ENCODE assay signal across 32 cellular contexts in genomic region chrX:96987228-96987627, GRCh38.
DNase-seq lines count a peak whose midpoint lies in the region; ATAC-seq and TF ChIP-seq lines count a peak whose summit lies in the region.
"Had no signal": no experiment of that assay in that cellular context is flagged by ENCODE, and none has a peak within 500 bp of the region (broad histone marks: within the 10 kb centered on the region; RNA-seq: fewer than 3 reads in every experiment).

No MANE protein-coding gene starts in this region.

- H3K9me3 ChIP-seq in fibroblast of lung (ENCODE audit: control insufficient read depth, insufficient read depth, low read depth, low read length), result no peaks in the 10 kb centered on the region
- H3K9me3 ChIP-seq: BE2C, body of pancreas, psoas muscle, sigmoid colon, transverse colon had no signal

- H3K4me1 ChIP-seq in fibroblast of lung (ENCODE audit: control insufficient read depth, extremely low read depth, insufficient read depth, low read length), result no peaks in the 10 kb centered on the region
- H3K4me1 ChIP-seq: BE2C, body of pancreas, psoas muscle, sigmoid colon, transverse colon had no signal

- no peaks in the 10 kb centered on the region for H3K36me3 ChIP-seq in fibroblast of lung (ENCODE audit: control insufficient read depth, insufficient read depth, low read length)
- H3K36me3 ChIP-seq: BE2C, sigmoid colon, transverse colon had no signal

- H3K4me2 ChIP-seq in fibroblast of lung (ENCODE audit: extremely low read depth, insufficient read depth, low read length), result no peak overlapping the region

- H3K79me2 ChIP-seq in fibroblast of lung (ENCODE audit: control insufficient read depth, insufficient read depth, low read length), result no peaks in the 10 kb centered on the region

- H3K27ac ChIP-seq in fibroblast of lung (ENCODE audit: insufficient read depth, low read length), result no peak overlapping the region
- H3K27ac ChIP-seq: body of pancreas, HL-60, psoas muscle, sigmoid colon, transverse colon had no signal

- no peak overlapping the region for H3K9ac ChIP-seq in fibroblast of lung (ENCODE audit: insufficient read depth, low read length)

- ATAC-seq in GM19328 (IDR thresholded peaks at IDR 0.05; ENCODE audit: unreplicated experiment), result no peak
- ATAC-seq in HG03565 (IDR thresholded peaks at IDR 0.05; ENCODE audit: unreplicated experiment), result no peak
- ATAC-seq: activated T-cell treated with anti-CD3 and anti-CD28 coated beads, Interleukin-2, amount 50 U/mL, for 4 hours; body of pancreas; natural killer cell; Panc1; psoas muscle; T-helper 17 cell had no signal

- H3K4me3 ChIP-seq in fibroblast of lung (replicated peaks in 1 of 4; ENCODE audit: control extremely low read depth in 1 of 4, insufficient read depth in 1 of 4, low read depth in 3 of 4, low read length in 4 of 4), result no peak overlapping the region
- H3K4me3 ChIP-seq: body of pancreas, lung, psoas muscle, sigmoid colon, transverse colon had no signal

- no peak for TF ChIP-seq CTCF in fibroblast of lung (conservative IDR thresholded peaks at IDR 0.05 in 1 of 2, IDR thresholded peaks at IDR 0.05 in 1 of 2; ENCODE audit: low read depth in 1 of 2, low read length in 2 of 2)

- H2AFZ ChIP-seq in fibroblast of lung (ENCODE audit: low read length), result no peak overlapping the region

- DNase-seq in GM03348 (ENCODE audit: low spot score) (peak; percentile 3), amniotic epithelial cell (ENCODE audit: low read depth) (peak; percentile 74), fibroblast of lung (ENCODE audit: low read depth in 2 of 2) (peak; percentile 35 to 49), non-pigmented ciliary epithelial cell (ENCODE audit: low read depth) (peak; percentile 13), C1 segment of cervical spinal cord (lab: John Stamatoyannopoulos, UW) (no peak)
- DNase-seq in stimulated activated naive CD4-positive, alpha-beta T cell (lab: John Stamatoyannopoulos, UW), result no peak
- DNase-seq: ACHN; activated CD4-positive, CD25-positive, alpha-beta regulatory T cell; activated gamma-delta T cell treated with Interleukin-2 at 50 U/mL for 16 hours; activated T-cell treated with anti-CD3 and anti-CD28 coated beads, Interleukin-2, amount 50 U/mL, for 4 hours; BE2C; body of pancreas; DMS153; GOT3; natural killer cell; NCI-H1417; NCI-H2081; NCI-H345; NCI-H69; occipital lobe; psoas muscle; SHP77; sigmoid colon; stimulated activated CD4-positive, alpha-beta T cell treated with anti-CD3 and anti-CD28 coated beads, Interleukin-15, amount 100 ng/mL, for 24 hours; stimulated activated CD4-positive, alpha-beta T cell treated with anti-CD3 and anti-CD28 coated beads, Interleukin-4, amount 100 ng/mL, for 4 hours; T-helper 17 cell; transverse colon had no signal

- H4K20me1 ChIP-seq in fibroblast of lung (ENCODE audit: control insufficient read depth, extremely low read depth, insufficient read depth, low read length), result no peaks in the 10 kb centered on the region

- no peaks in the 10 kb centered on the region for H3K27me3 ChIP-seq in fibroblast of lung (ENCODE audit: control insufficient read depth, insufficient read depth, low read length)
- H3K27me3 ChIP-seq: BE2C, body of pancreas, sigmoid colon, transverse colon had no signal

Comparison
In these comparisons a context has a peak if more than half of its experiments do, and no peak if none do; other contexts are left out.
1. DNase-seq: peak in GM03348 (single experiment), amniotic epithelial cell (single experiment), fibroblast of lung (2 of 2) and non-pigmented ciliary epithelial cell (single experiment); none in stimulated activated naive CD4-positive, alpha-beta T cell (0 of 6) and C1 segment of cervical spinal cord (0 of 14).